Comparison of ENCODE assay signal across 2 cellular contexts in genomic region chr12:81350309-81350708, GRCh38.
TF ChIP-seq lines count a peak whose summit lies in the region.

No MANE protein-coding gene starts in this region.

TF ChIP-seq in HEK293, 187 proteins besides CTCF, POLR2A, EP300 and RAD21 (continued from another document):
- peak; percentile 93 for TF ChIP-seq REST (tag by site-specific recombination; IDR thresholded peaks at IDR 0.05)

TF ChIP-seq in GM12878, 131 proteins besides CTCF, POLR2A, EP300 and RAD21 (continued from another document):
- peak; percentile 37; the same call in 1 of the 2 replicates for TF ChIP-seq REST (IDR thresholded peaks at IDR 0.05; ENCODE audit: low read depth, low read length)
- TF ChIP-seq BCL3 (IDR thresholded peaks at IDR 0.05; ENCODE audit: borderline replicate concordance, insufficient read depth, low read depth, low read length, poor library complexity, severe bottlenecking): no peak
